8 cellular contexts compared by ENCODE assay signal in genomic region chr19:39445258-39446071, GRCh38. TPM values are rescaled to one million over a fixed set of nuclear protein-coding genes. Genes with fewer than 3 reads are reported as not detected.
A peak's percentile ranks its signal among the peaks of the same experiment; 100 is the strongest.
DNase-seq lines count a peak whose midpoint lies in the region; ATAC-seq and TF ChIP-seq lines count a peak whose summit lies in the region.

SUPT5H (plus strand) TSS chr19:39445582; CDS start chr19:39445891, 309 bp downstream.

- H3K27me3 ChIP-seq in mononuclear cell (ENCODE audit: insufficient read depth, low read length), result no peaks in the 10 kb centered on the region

- peaks cover 60% of the 10 kb centered on the region for H3K79me2 ChIP-seq in OCI-LY7 (ENCODE audit: insufficient read depth, low read depth, low read length)

- DNase-seq in D341Med (ENCODE audit: low spot score) (peak; percentile 98), HuH-7.5 (ENCODE audit: low spot score) (peak; percentile 97), OCI-LY7 (ENCODE audit: low spot score) (peak; percentile 100), activated T-cell treated with anti-CD3 and anti-CD28 coated beads for 1 hour (ENCODE audit: low read depth) (peak; percentile 93), epidermal melanocyte (ENCODE audit: insufficient read length, low spot score) (peak; percentile 99)
- peak; percentile 84 to 94 for DNase-seq in stimulated activated CD8-positive, alpha-beta memory T cell treated with anti-CD3 and anti-CD28 coated beads, Interleukin-4, amount 100 ng/mL, for 1 hour (ENCODE audit: low read depth in 2 of 2, low spot score in 1 of 2)

- H4K20me1 ChIP-seq in OCI-LY7 (ENCODE audit: insufficient read depth, low read length), result 0 out of 2 replicates have a peak, but pooled peaks cover 7% of the 10 kb centered on the region

- no peak for TF ChIP-seq CTCF in OCI-LY7 (conservative IDR thresholded peaks at IDR 0.05; ENCODE audit: low read length)

- H3K27ac ChIP-seq in OCI-LY7 (ENCODE audit: low read depth, low read length, poor library complexity, severe bottlenecking), result peak within 1 kb of the TSS; percentile 86

- no peaks in the 10 kb centered on the region for H3K9me3 ChIP-seq in OCI-LY7 (ENCODE audit: low read length)
- H3K9me3 ChIP-seq in mononuclear cell (ENCODE audit: low read depth, low read length), result no peaks in the 10 kb centered on the region

- H3K4me3 ChIP-seq in OCI-LY7 (ENCODE audit: low read depth, low read length, poor library complexity, severe bottlenecking) (peak within 1 kb of the TSS; percentile 92), mononuclear cell (ENCODE audit: low read length) (peak within 1 kb of the TSS; percentile 99)

- H3K9me2 ChIP-seq in OCI-LY7 (ENCODE audit: insufficient read depth, low read length), result no peaks in the 10 kb centered on the region

- BruUV-seq in OCI-LY7 (replicated peaks; lab: Mats Ljungman, UMichigan), result TSS peak; percentile 85

- POLR2A ChIA-PET in OCI-LY7 (lab: Charles Lee), result interaction anchor here (0.7 to 4.0 kb wide), 4 partner anchors 10 to 107 kb away, joined by 3 to 15 read pairs (median 4); partner anchors contain the start of genes MED29, PAF1 and RPS16

- H3K36me3 ChIP-seq in OCI-LY7 (ENCODE audit: insufficient read depth, low read length), result peaks cover 34% of the 10 kb centered on the region

- peak within 1 kb of the TSS; percentile 23; the same call in 1 of the 2 replicates for H2AFZ ChIP-seq in OCI-LY7 (ENCODE audit: low read length)

- ATAC-seq in GM21526 (IDR thresholded peaks at IDR 0.05; ENCODE audit: low FRiP score, unreplicated experiment), result peak; percentile 69

- intact Hi-C loops in OCI-LY7 (cut with micrococcal nuclease; ENCODE audit: unreplicated experiment), result loop anchor here (1.0 kb wide), 1 partner anchor 35 kb away; the partner anchor contains the start of gene TIMM50

- H3K4me1 ChIP-seq in OCI-LY7 (ENCODE audit: insufficient read depth, low read length, poor library complexity, severe bottlenecking) (peaks cover 56% of the 10 kb centered on the region), mononuclear cell (ENCODE audit: insufficient read depth, low read length) (peaks cover 59% of the 10 kb centered on the region)

- peak within 1 kb of the TSS; percentile 92 for H3K4me2 ChIP-seq in OCI-LY7 (ENCODE audit: low read length)

- CTCF ChIA-PET in OCI-LY7 (lab: Charles Lee; ENCODE audit: unreplicated experiment), result no interaction called here

RNA-seq across cellular contexts. Expression of gene SUPT5H, which starts in this region (rescaled TPM):
- 70.1 and 74.6 TPM in 2 replicates for total RNA-seq in OCI-LY7 (2014; rRNA removed; shearing (Covaris generic))
- total RNA-seq in OCI-LY7 (2022) (168 and 175 TPM in 2 replicates), mononuclear cell (124 TPM)

Comparison
In these comparisons a context has a peak if more than half of its experiments do, and no peak if none do; other contexts are left out.
1. Peak in every context shown above with its lines: DNase-seq, ATAC-seq, H3K4me3 ChIP-seq and H3K27ac ChIP-seq.